3 cellular contexts compared by ENCODE assay signal in genomic region chr4:135941671-135942070, GRCh38.
TF ChIP-seq lines count a peak whose summit lies in the region.

No MANE protein-coding gene starts in this region.

TF ChIP-seq in HepG2, 621 proteins besides CTCF, POLR2A, EP300 and RAD21 (continues in another document):
- TF ChIP-seq MAFF (IDR thresholded peaks at IDR 0.05; ENCODE audit: low read depth, low read length): peak; percentile 45; the same call in 1 of the 2 replicates
- no peak for TF ChIP-seq CREBL2 (CRISPR knock-in tag; IDR thresholded peaks at IDR 0.05; ENCODE audit: borderline replicate concordance)
- TF ChIP-seq ZNF383 (CRISPR knock-in tag; IDR thresholded peaks at IDR 0.05; ENCODE audit: borderline replicate concordance): no peak
- TF ChIP-seq KLF15 (CRISPR knock-in tag; IDR thresholded peaks at IDR 0.05; ENCODE audit: borderline replicate concordance): no peak
- TF ChIP-seq, protein P1, sequence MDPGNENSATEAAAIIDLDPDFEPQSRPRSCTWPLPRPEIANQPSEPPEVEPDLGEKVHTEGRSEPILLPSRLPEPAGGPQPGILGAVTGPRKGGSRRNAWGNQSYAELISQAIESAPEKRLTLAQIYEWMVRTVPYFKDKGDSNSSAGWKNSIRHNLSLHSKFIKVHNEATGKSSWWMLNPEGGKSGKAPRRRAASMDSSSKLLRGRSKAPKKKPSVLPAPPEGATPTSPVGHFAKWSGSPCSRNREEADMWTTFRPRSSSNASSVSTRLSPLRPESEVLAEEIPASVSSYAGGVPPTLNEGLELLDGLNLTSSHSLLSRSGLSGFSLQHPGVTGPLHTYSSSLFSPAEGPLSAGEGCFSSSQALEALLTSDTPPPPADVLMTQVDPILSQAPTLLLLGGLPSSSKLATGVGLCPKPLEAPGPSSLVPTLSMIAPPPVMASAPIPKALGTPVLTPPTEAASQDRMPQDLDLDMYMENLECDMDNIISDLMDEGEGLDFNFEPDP (CRISPR knock-in tag; conservative IDR thresholded peaks at IDR 0.05): no peak
- no peak for TF ChIP-seq PBX2 (CRISPR knock-in tag; IDR thresholded peaks at IDR 0.05)
- TF ChIP-seq PHF20 (CRISPR knock-in tag; IDR thresholded peaks at IDR 0.05): no peak
- TF ChIP-seq SIN3A (IDR thresholded peaks at IDR 0.05; ENCODE audit: borderline replicate concordance, low read depth, low read length): no peak
- no peak for TF ChIP-seq ZBTB4 (CRISPR knock-in tag; IDR thresholded peaks at IDR 0.05; ENCODE audit: borderline replicate concordance)
- TF ChIP-seq ZNF615 (CRISPR knock-in tag; IDR thresholded peaks at IDR 0.05; ENCODE audit: borderline replicate concordance): no peak

TF ChIP-seq in IMR-90, 13 proteins besides CTCF, POLR2A, EP300 and RAD21:
- TF ChIP-seq MAFK (IDR thresholded peaks at IDR 0.05; ENCODE audit: low read depth, low read length): peak; percentile 61; the same call in 1 of the 2 replicates
- no peak for TF ChIP-seq FOS (IDR thresholded peaks at IDR 0.05; ENCODE audit: low read depth, low read length)

TF ChIP-seq in K562, 482 proteins besides CTCF, POLR2A, EP300 and RAD21:
- TF ChIP-seq ZNF121 (CRISPR knock-in tag; conservative IDR thresholded peaks at IDR 0.05) (no peak), RNF2 (IDR thresholded peaks at IDR 0.05) (no peak), MEF2A (IDR thresholded peaks at IDR 0.05; ENCODE audit: control insufficient read depth, low read depth, low read length) (no peak), BDP1 (IDR thresholded peaks at IDR 0.05; ENCODE audit: insufficient read depth, insufficient read length) (no peak), MYBL2 (IDR thresholded peaks at IDR 0.05; ENCODE audit: low read depth) (no peak), MYBL2 (CRISPR knock-in tag; IDR thresholded peaks at IDR 0.05; ENCODE audit: borderline replicate concordance) (no peak), ETV6 (IDR thresholded peaks at IDR 0.05; ENCODE audit: borderline replicate concordance in 1 of 2, low read depth in 2 of 2, low read length in 1 of 2) (no peak), ETV6 (CRISPR knock-in tag; IDR thresholded peaks at IDR 0.05; ENCODE audit: borderline replicate concordance) (no peak), SMARCB1 (IDR thresholded peaks at IDR 0.05; ENCODE audit: insufficient read length, low read depth) (no peak), PRMT5 (CRISPR knock-in tag; IDR thresholded peaks at IDR 0.05) (no peak), RHOXF2B (CRISPR knock-in tag; conservative IDR thresholded peaks at IDR 0.05) (no peak), ZNF316 (IDR thresholded peaks at IDR 0.05) (peak; percentile 35; the same call in 1 of the 2 replicates), CREB5 (CRISPR knock-in tag; IDR thresholded peaks at IDR 0.05) (no peak), C11orf30 (IDR thresholded peaks at IDR 0.05; ENCODE audit: low read depth) (peak; percentile 10; the same call in 1 of the 2 replicates), USF1 (CRISPR knock-in tag; IDR thresholded peaks at IDR 0.05) (no peak), ZNF395 (CRISPR knock-in tag; IDR thresholded peaks at IDR 0.05) (no peak), SP2 (IDR thresholded peaks at IDR 0.05; ENCODE audit: extremely low read depth, low read depth, low read length, poor library complexity, severe bottlenecking) (no peak)
- TF ChIP-seq, protein P2, sequence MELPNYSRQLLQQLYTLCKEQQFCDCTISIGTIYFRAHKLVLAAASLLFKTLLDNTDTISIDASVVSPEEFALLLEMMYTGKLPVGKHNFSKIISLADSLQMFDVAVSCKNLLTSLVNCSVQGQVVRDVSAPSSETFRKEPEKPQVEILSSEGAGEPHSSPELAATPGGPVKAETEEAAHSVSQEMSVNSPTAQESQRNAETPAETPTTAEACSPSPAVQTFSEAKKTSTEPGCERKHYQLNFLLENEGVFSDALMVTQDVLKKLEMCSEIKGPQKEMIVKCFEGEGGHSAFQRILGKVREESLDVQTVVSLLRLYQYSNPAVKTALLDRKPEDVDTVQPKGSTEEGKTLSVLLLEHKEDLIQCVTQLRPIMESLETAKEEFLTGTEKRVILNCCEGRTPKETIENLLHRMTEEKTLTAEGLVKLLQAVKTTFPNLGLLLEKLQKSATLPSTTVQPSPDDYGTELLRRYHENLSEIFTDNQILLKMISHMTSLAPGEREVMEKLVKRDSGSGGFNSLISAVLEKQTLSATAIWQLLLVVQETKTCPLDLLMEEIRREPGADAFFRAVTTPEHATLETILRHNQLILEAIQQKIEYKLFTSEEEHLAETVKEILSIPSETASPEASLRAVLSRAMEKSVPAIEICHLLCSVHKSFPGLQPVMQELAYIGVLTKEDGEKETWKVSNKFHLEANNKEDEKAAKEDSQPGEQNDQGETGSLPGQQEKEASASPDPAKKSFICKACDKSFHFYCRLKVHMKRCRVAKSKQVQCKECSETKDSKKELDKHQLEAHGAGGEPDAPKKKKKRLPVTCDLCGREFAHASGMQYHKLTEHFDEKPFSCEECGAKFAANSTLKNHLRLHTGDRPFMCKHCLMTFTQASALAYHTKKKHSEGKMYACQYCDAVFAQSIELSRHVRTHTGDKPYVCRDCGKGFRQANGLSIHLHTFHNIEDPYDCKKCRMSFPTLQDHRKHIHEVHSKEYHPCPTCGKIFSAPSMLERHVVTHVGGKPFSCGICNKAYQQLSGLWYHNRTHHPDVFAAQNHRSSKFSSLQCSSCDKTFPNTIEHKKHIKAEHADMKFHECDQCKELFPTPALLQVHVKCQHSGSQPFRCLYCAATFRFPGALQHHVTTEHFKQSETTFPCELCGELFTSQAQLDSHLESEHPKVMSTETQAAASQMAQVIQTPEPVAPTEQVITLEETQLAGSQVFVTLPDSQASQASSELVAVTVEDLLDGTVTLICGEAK (IDR thresholded peaks at IDR 0.05): no peak
- TF ChIP-seq, protein P2 (CRISPR knock-in tag; IDR thresholded peaks at IDR 0.05): no peak
